8 cellular contexts compared by ENCODE assay signal in genomic region chr6:37538107-37538506, GRCh38. TPM values are rescaled to one million over a fixed set of nuclear protein-coding genes. Genes with fewer than 3 reads are reported as not detected.
DNase-seq lines count a peak whose midpoint lies in the region; ATAC-seq and TF ChIP-seq lines count a peak whose summit lies in the region.
"Had no signal": no experiment of that assay in that cellular context is flagged by ENCODE, and none has a peak within 500 bp of the region (broad histone marks: within the 10 kb centered on the region; RNA-seq: fewer than 3 reads in every experiment).

No MANE protein-coding gene starts in this region.

- TF ChIP-seq CTCF in VCaP (conservative IDR thresholded peaks at IDR 0.05), result peak; percentile 74
- TF ChIP-seq CTCF in mucosa of descending colon (IDR thresholded peaks at IDR 0.05), result no peak

- H3K27ac ChIP-seq in VCaP, result no peak overlapping the region
- H3K27ac ChIP-seq: SJSA1 had no signal

- H3K4me3 ChIP-seq in mucosa of descending colon, result no peak overlapping the region
- H3K4me3 ChIP-seq: SJSA1 had no signal

- ATAC-seq in mucosa of descending colon (peak; percentile 36), HG03025 (IDR thresholded peaks at IDR 0.05; ENCODE audit: low FRiP score, unreplicated experiment) (no peak), GM19467 (IDR thresholded peaks at IDR 0.05; ENCODE audit: unreplicated experiment) (no peak)

- DNase-seq in DMS53 treated with DMSO at 0.1 percent for 48 hours (lab: John Stamatoyannopoulos, UW; ENCODE audit: unreplicated experiment), result peak; percentile 11
- peak; percentile 36 for DNase-seq in HT-29 (ENCODE audit: low spot score)
- DNase-seq in mucosa of descending colon, result peak in 1 of 3 donors; percentile 10
- DNase-seq in anterior cingulate cortex (lab: John Stamatoyannopoulos, UW), result no peak

- H3K4me1 ChIP-seq in mucosa of descending colon (ENCODE audit: low read depth), result peaks cover 9% of the 10 kb centered on the region

- intact Hi-C loops in mucosa of descending colon (cut with DNase I, micrococcal nuclease), result no loop called here

- no peaks in the 10 kb centered on the region for H3K36me3 ChIP-seq in mucosa of descending colon (ENCODE audit: low read depth)
- H3K36me3 ChIP-seq: SJSA1 had no signal

- H3K9me3 ChIP-seq in mucosa of descending colon, result no peaks in the 10 kb centered on the region
- H3K9me3 ChIP-seq: SJSA1 had no signal

RNA-seq across cellular contexts. Expression of gene CCDC167, which starts 38.4 kb away (rescaled TPM):
- 29.9 and 35.7 TPM in 2 replicates for total RNA-seq in HT-29 (2014; rRNA removed; shearing (Covaris generic))
- 10 to 100 TPM in 2 of 3 donors, 1 to 10 TPM in 1; 5.4 to 13.4 (median 12.1) TPM for total RNA-seq in mucosa of descending colon

Comparison
In these comparisons a context has a peak if more than half of its experiments do, and no peak if none do; other contexts are left out.
1. DNase-seq: peak in DMS53 treated with DMSO at 0.1 percent for 48 hours (single experiment) and HT-29 (single experiment); none in anterior cingulate cortex (0 of 58).